ENCODE assay signal across 11 cellular contexts in genomic region chr19:48715681-48716171, GRCh38. TPM values are rescaled to one million over a fixed set of nuclear protein-coding genes. Genes with fewer than 3 reads are reported as not detected.
DNase-seq lines count a peak whose midpoint lies in the region; ATAC-seq lines count a peak whose summit lies in the region.
"Had no signal": no experiment of that assay in that cellular context is flagged by ENCODE, and none has a peak within 500 bp of the region (broad histone marks: within the 10 kb centered on the region; RNA-seq: fewer than 3 reads in every experiment).

No MANE protein-coding gene starts in this region.

- peaks cover 24% of the 10 kb centered on the region for H3K4me1 Mint-ChIP-seq in activated T-cell treated with anti-CD3 and anti-CD28 coated beads, Interleukin-2, amount 50 U/mL, for 24 hours (ENCODE audit: low read depth)
- H3K4me1 Mint-ChIP-seq in activated T-helper 17 cell treated with anti-CD3 and anti-CD28 coated beads, Interleukin-2, amount 50 U/mL, for 72 hours: peaks cover 5% of the 10 kb centered on the region

- H3K4me3 Mint-ChIP-seq in activated T-cell treated with anti-CD3 and anti-CD28 coated beads, Interleukin-2, amount 50 U/mL, for 24 hours: peak overlapping the region; percentile 83
- peak overlapping the region; percentile 90 for H3K4me3 Mint-ChIP-seq in activated T-helper 17 cell treated with anti-CD3 and anti-CD28 coated beads, Interleukin-2, amount 50 U/mL, for 72 hours

- ATAC-seq in activated T-helper 17 cell treated with anti-CD3 and anti-CD28 coated beads, Interleukin-2, amount 50 U/mL, for 72 hours (replicated peaks): no peak
- ATAC-seq in left lobe of liver: no peak
- ATAC-seq in GM21367 (IDR thresholded peaks at IDR 0.05; ENCODE audit: unreplicated experiment): no peak
- ATAC-seq: stimulated activated memory B cell treated with anti-CD40 and anti-IgM and Interleukin-4, amounts not matched to agents 10 μg/mL and 1 μg/mL and 100 μg/mL, for 72 hours had no signal

- in situ Hi-C loops in KBM-7 (cut with MboI; ENCODE audit: low pct_unique_long_range_greater_than_20kb, low sequenced_read_pairs): no loop called here

- H3K27ac ChIP-seq in temporal lobe (ENCODE audit: low read depth, low read length): peak overlapping the region; percentile 92

- no peak overlapping the region for H3K27ac Mint-ChIP-seq in activated T-cell treated with anti-CD3 and anti-CD28 coated beads, Interleukin-2, amount 50 U/mL, for 24 hours
- H3K27ac Mint-ChIP-seq in activated T-helper 17 cell treated with anti-CD3 and anti-CD28 coated beads, Interleukin-2, amount 50 U/mL, for 72 hours: no peak overlapping the region

- peaks cover 7% of the 10 kb centered on the region for H3K36me3 Mint-ChIP-seq in activated T-cell treated with anti-CD3 and anti-CD28 coated beads, Interleukin-2, amount 50 U/mL, for 24 hours (ENCODE audit: low read depth)
- H3K36me3 Mint-ChIP-seq in activated T-helper 17 cell treated with anti-CD3 and anti-CD28 coated beads, Interleukin-2, amount 50 U/mL, for 72 hours (ENCODE audit: low read depth): no peaks in the 10 kb centered on the region
- H3K36me3 Mint-ChIP-seq: stimulated activated memory B cell treated with anti-CD40 and anti-IgM and Interleukin-4, amounts not matched to agents 10 μg/mL and 1 μg/mL and 100 μg/mL, for 72 hours had no signal

- H3K27me3 Mint-ChIP-seq in activated T-cell treated with anti-CD3 and anti-CD28 coated beads, Interleukin-2, amount 50 U/mL, for 24 hours: no peaks in the 10 kb centered on the region
- no peaks in the 10 kb centered on the region for H3K27me3 Mint-ChIP-seq in activated T-helper 17 cell treated with anti-CD3 and anti-CD28 coated beads, Interleukin-2, amount 50 U/mL, for 72 hours
- H3K27me3 Mint-ChIP-seq: stimulated activated memory B cell treated with anti-CD40 and anti-IgM and Interleukin-4, amounts not matched to agents 10 μg/mL and 1 μg/mL and 100 μg/mL, for 72 hours had no signal

- no peak for DNase-seq in activated T-cell treated with anti-CD3 and anti-CD28 coated beads, Interleukin-2, amount 50 U/mL, for 24 hours
- DNase-seq in activated T-cell treated with anti-CD3 and anti-CD28 coated beads, Interleukin-2, amount 50 U/mL, for 1 hour: no peak
- DNase-seq in left lobe of liver (ENCODE audit: low spot score): peak; percentile 57
- no peak for DNase-seq in occipital lobe (lab: John Stamatoyannopoulos, UW)
- DNase-seq in KBM-7: no peak
- DNase-seq: NCI-H524 treated with DMSO at 0.1 percent for 48 hours, WERI-Rb-1 had no signal

- H3K9me3 Mint-ChIP-seq in activated T-cell treated with anti-CD3 and anti-CD28 coated beads, Interleukin-2, amount 50 U/mL, for 24 hours: no peaks in the 10 kb centered on the region
- no peaks in the 10 kb centered on the region for H3K9me3 Mint-ChIP-seq in activated T-helper 17 cell treated with anti-CD3 and anti-CD28 coated beads, Interleukin-2, amount 50 U/mL, for 72 hours
- H3K9me3 Mint-ChIP-seq: stimulated activated memory B cell treated with anti-CD40 and anti-IgM and Interleukin-4, amounts not matched to agents 10 μg/mL and 1 μg/mL and 100 μg/mL, for 72 hours had no signal

RNA-seq across cellular contexts. Expression of gene MAMSTR, which starts 3.8 kb away (rescaled TPM):
- total RNA-seq in activated T-helper 17 cell treated with anti-CD3 and anti-CD28 coated beads, Interleukin-2, amount 50 U/mL, for 72 hours: 1 to 10 TPM; 1.1 to 1.7 TPM
- total RNA-seq in left lobe of liver: 0.23 TPM
- total RNA-seq in temporal lobe: 0.74 TPM
- total RNA-seq in occipital lobe: 0.62 TPM

RNA-seq across cellular contexts. Expression of gene FUT2, which starts 20.0 kb away (rescaled TPM):
- total RNA-seq in activated T-helper 17 cell treated with anti-CD3 and anti-CD28 coated beads, Interleukin-2, amount 50 U/mL, for 72 hours: not detected
- total RNA-seq in left lobe of liver (not detected), temporal lobe (under 0.01 TPM), occipital lobe (not detected)

RNA-seq across cellular contexts. Expression of gene RASIP1, which starts 24.7 kb away (rescaled TPM):
- under 1 TPM; 0.19 to 0.67 TPM for total RNA-seq in activated T-helper 17 cell treated with anti-CD3 and anti-CD28 coated beads, Interleukin-2, amount 50 U/mL, for 72 hours
- 3.1 TPM for total RNA-seq in left lobe of liver
- 3.9 TPM for total RNA-seq in temporal lobe
- 3.3 TPM for total RNA-seq in occipital lobe

RNA-seq across cellular contexts. Expression of gene IZUMO1, which starts 31.0 kb away (rescaled TPM):
- total RNA-seq in activated T-helper 17 cell treated with anti-CD3 and anti-CD28 coated beads, Interleukin-2, amount 50 U/mL, for 72 hours: not detected
- total RNA-seq in left lobe of liver: not detected
- total RNA-seq in temporal lobe: not detected
- total RNA-seq in occipital lobe: 0.16 TPM

RNA-seq across cellular contexts. Expression of gene FUT1, which starts 36.7 kb away (rescaled TPM):
- total RNA-seq in activated T-helper 17 cell treated with anti-CD3 and anti-CD28 coated beads, Interleukin-2, amount 50 U/mL, for 72 hours: under 1 TPM; 0.30 to 0.40 TPM
- total RNA-seq in left lobe of liver (0.43 TPM), temporal lobe (0.49 TPM), occipital lobe (0.47 TPM)
